In genomic region chr6:26021350-26022165, GRCh38 we compare ENCODE assay signal across 1 cellular context.
TF ChIP-seq lines count a peak whose summit lies in the region.

No MANE protein-coding gene starts in this region.

TF ChIP-seq in K562, 482 proteins besides CTCF, POLR2A, EP300 and RAD21 (continued from another document and continues in another):
- TF ChIP-seq ZNF280B (CRISPR knock-in tag; IDR thresholded peaks at IDR 0.05) (no peak), CHD1 (IDR thresholded peaks at IDR 0.05; ENCODE audit: low read length) (peak; percentile 92), KDM4B (IDR thresholded peaks at IDR 0.05; ENCODE audit: borderline replicate concordance in 2 of 2, low read depth in 1 of 2) (peak in 1 of 2 experiments; percentile 60; a peak in 1 of 4 replicates), ZBTB1 (CRISPR knock-in tag; IDR thresholded peaks at IDR 0.05; ENCODE audit: borderline replicate concordance, low read depth) (peak; percentile 94), ZNF76 (CRISPR knock-in tag; IDR thresholded peaks at IDR 0.05; ENCODE audit: borderline replicate concordance) (no peak), ATF1 (CRISPR knock-in tag; IDR thresholded peaks at IDR 0.05) (no peak), ATF1 (tag; IDR thresholded peaks at IDR 0.05) (peak; percentile 88), TAF1 (IDR thresholded peaks at IDR 0.05; ENCODE audit: control insufficient read depth, extremely low read depth, insufficient read depth, low read length, severe bottlenecking) (peak; percentile 75), XRCC3 (IDR thresholded peaks at IDR 0.05) (no peak), POLR2AphosphoS2 (IDR thresholded peaks at IDR 0.05; ENCODE audit: low read length) (no peak), ZNF431 (CRISPR knock-in tag; IDR thresholded peaks at IDR 0.05) (peak; percentile 57; the same call in 1 of the 2 replicates), SLC30A9 (CRISPR knock-in tag; IDR thresholded peaks at IDR 0.05) (no peak), RAD51 (IDR thresholded peaks at IDR 0.05; ENCODE audit: borderline replicate concordance, low read depth) (no peak), KLF13 (tag; IDR thresholded peaks at IDR 0.05; ENCODE audit: borderline replicate concordance, low read depth) (no peak), TBL1XR1 (IDR thresholded peaks at IDR 0.05; ENCODE audit: low read length in 2 of 2) (peak in 1 of 2 experiments; percentile 24; a peak in 1 of 4 replicates), HINFP (tag; conservative IDR thresholded peaks at IDR 0.05; ENCODE audit: low read depth) (no peak), C11orf30 (IDR thresholded peaks at IDR 0.05; ENCODE audit: low read depth) (no peak), ARID3B (CRISPR knock-in tag; IDR thresholded peaks at IDR 0.05; ENCODE audit: borderline replicate concordance) (no peak), RFX5 (IDR thresholded peaks at IDR 0.05; ENCODE audit: low read depth, low read length) (no peak), NRF1 (conservative IDR thresholded peaks at IDR 0.05 in 1 of 2, IDR thresholded peaks at IDR 0.05 in 1 of 2) (peak; percentile 56 to 72; a peak in 3 of 4 replicates), RBM39 (optimal IDR thresholded peaks at IDR 0.05; ENCODE audit: low read depth, low read length) (no peak), MTA2 (IDR thresholded peaks at IDR 0.05; ENCODE audit: low read depth) (0 out of 2 replicates have a peak, but pooled peaks have one; percentile 6), GABPB2 (CRISPR knock-in tag; conservative IDR thresholded peaks at IDR 0.05) (peak; percentile 77), RERE (CRISPR knock-in tag; IDR thresholded peaks at IDR 0.05; ENCODE audit: borderline replicate concordance) (peak; percentile 73; the same call in 1 of the 2 replicates), BMI1 (IDR thresholded peaks at IDR 0.05; ENCODE audit: low read length) (no peak), RFX1 (IDR thresholded peaks at IDR 0.05) (no peak), HDAC6 (IDR thresholded peaks at IDR 0.05; ENCODE audit: low read depth, low read length) (no peak), PHF8 (IDR thresholded peaks at IDR 0.05; ENCODE audit: borderline replicate concordance, low read length) (peak; percentile 66; the same call in 1 of the 2 replicates), CTBP1 (IDR thresholded peaks at IDR 0.05; ENCODE audit: borderline replicate concordance) (peak; percentile 75; the same call in 1 of the 2 replicates), ZNF740 (CRISPR knock-in tag; IDR thresholded peaks at IDR 0.05) (peak; percentile 90), ZNF740 (tag; IDR thresholded peaks at IDR 0.05) (peak in 1 of 2 experiments; percentile 74; a peak in 2 of 4 replicates), NR2C1 (IDR thresholded peaks at IDR 0.05) (no peak), NR2C1 (tag; IDR thresholded peaks at IDR 0.05) (no peak), XRCC4 (IDR thresholded peaks at IDR 0.05; ENCODE audit: extremely low read depth, insufficient read depth, insufficient read length) (no peak), MCM3 (IDR thresholded peaks at IDR 0.05) (no peak), SMAD1 (IDR thresholded peaks at IDR 0.05; ENCODE audit: low read depth, low read length, partially characterized antibody) (peak; percentile 82), MNT (conservative IDR thresholded peaks at IDR 0.05) (peak; percentile 62 to 72; a peak in 3 of 4 replicates), SRSF9 (IDR thresholded peaks at IDR 0.05; ENCODE audit: borderline replicate concordance, low read depth, low read length) (no peak), HDAC1 (IDR thresholded peaks at IDR 0.05) (peak in 1 of 2 experiments; percentile 72; a peak in 2 of 4 replicates), PHTF2 (CRISPR knock-in tag; IDR thresholded peaks at IDR 0.05) (no peak), HOMEZ (CRISPR knock-in tag; IDR thresholded peaks at IDR 0.05) (0 out of 2 replicates have a peak, but pooled peaks have one; percentile 38), LCOR (CRISPR knock-in tag; IDR thresholded peaks at IDR 0.05) (peak; percentile 96), EP400 (IDR thresholded peaks at IDR 0.05) (peak; percentile 81), ZNF764 (CRISPR knock-in tag; IDR thresholded peaks at IDR 0.05; ENCODE audit: low read depth) (peak; percentile 25; the same call in 1 of the 2 replicates), E2F6 (IDR thresholded peaks at IDR 0.05; ENCODE audit: borderline replicate concordance in 1 of 2, extremely low read depth in 1 of 2, insufficient read depth in 1 of 2, insufficient read length in 1 of 2, low read depth in 1 of 2, low read length in 1 of 2, poor library complexity in 1 of 2, severe bottlenecking in 1 of 2) (peak; percentile 76 to 87), FIP1L1 (IDR thresholded peaks at IDR 0.05; ENCODE audit: low read depth, low read length, poor library complexity, severe bottlenecking) (peak; percentile 94), CREB1 (IDR thresholded peaks at IDR 0.05) (0 out of 2 replicates have a peak, but pooled peaks have one; percentile 43), CREB1 (CRISPR knock-in tag; IDR thresholded peaks at IDR 0.05) (peak; percentile 80), THRB (CRISPR knock-in tag; conservative IDR thresholded peaks at IDR 0.05) (0 out of 2 replicates have a peak, but pooled peaks have one; percentile 14), COPS2 (conservative IDR thresholded peaks at IDR 0.05) (no peak), NR2C2 (CRISPR knock-in tag; IDR thresholded peaks at IDR 0.05) (no peak), NR2C2 (tag; IDR thresholded peaks at IDR 0.05) (0 out of 2 replicates have a peak, but pooled peaks have one; percentile 23), DACH1 (IDR thresholded peaks at IDR 0.05; ENCODE audit: partially characterized antibody) (no peak), DMBX1 (CRISPR knock-in tag; IDR thresholded peaks at IDR 0.05; ENCODE audit: borderline replicate concordance) (no peak), ZFPM2 (CRISPR knock-in tag; IDR thresholded peaks at IDR 0.05) (no peak), PHF20 (IDR thresholded peaks at IDR 0.05; ENCODE audit: partially characterized antibody) (peak; percentile 23)
